8 cellular contexts compared by ENCODE assay signal in genomic region chr14:70027785-70028428, GRCh38.
DNase-seq lines count a peak whose midpoint lies in the region; ATAC-seq and TF ChIP-seq lines count a peak whose summit lies in the region.

No MANE protein-coding gene starts in this region.

- H3K27me3 Mint-ChIP-seq in activated CD8-positive, alpha-beta memory T cell treated with anti-CD3 and anti-CD28 coated beads, Interleukin-2, amount 10 ng/mL, durations not matched to agents 7 days and 5 days: no peaks in the 10 kb centered on the region
- H3K27me3 Mint-ChIP-seq in naive B cell: peaks cover 5 to 28% (median 9%) of the 10 kb centered on the region in 3 donors
- H3K27me3 Mint-ChIP-seq in stimulated activated memory B cell treated with anti-CD40 and anti-IgM and Interleukin-4, amounts not matched to agents 10 μg/mL and 1 μg/mL and 100 μg/mL, for 72 hours: peaks cover 22% of the 10 kb centered on the region

- H3K36me3 Mint-ChIP-seq in activated CD8-positive, alpha-beta memory T cell treated with anti-CD3 and anti-CD28 coated beads, Interleukin-2, amount 10 ng/mL, durations not matched to agents 7 days and 5 days: no peaks in the 10 kb centered on the region
- no peaks in the 10 kb centered on the region for H3K36me3 Mint-ChIP-seq in naive B cell
- H3K36me3 Mint-ChIP-seq in stimulated activated memory B cell treated with anti-CD40 and anti-IgM and Interleukin-4, amounts not matched to agents 10 μg/mL and 1 μg/mL and 100 μg/mL, for 72 hours: no peaks in the 10 kb centered on the region

- H3K27ac Mint-ChIP-seq in activated CD8-positive, alpha-beta memory T cell treated with anti-CD3 and anti-CD28 coated beads, Interleukin-2, amount 10 ng/mL, durations not matched to agents 7 days and 5 days: no peak overlapping the region
- H3K27ac Mint-ChIP-seq in naive B cell: no peak overlapping the region
- no peak overlapping the region for H3K27ac Mint-ChIP-seq in stimulated activated memory B cell treated with anti-CD40 and anti-IgM and Interleukin-4, amounts not matched to agents 10 μg/mL and 1 μg/mL and 100 μg/mL, for 72 hours

- H3K4me1 Mint-ChIP-seq in activated CD8-positive, alpha-beta memory T cell treated with anti-CD3 and anti-CD28 coated beads, Interleukin-2, amount 10 ng/mL, durations not matched to agents 7 days and 5 days: no peaks in the 10 kb centered on the region
- H3K4me1 Mint-ChIP-seq in naive B cell: peaks cover 0 to 3% (median 0%) of the 10 kb centered on the region in 3 donors
- no peaks in the 10 kb centered on the region for H3K4me1 Mint-ChIP-seq in stimulated activated memory B cell treated with anti-CD40 and anti-IgM and Interleukin-4, amounts not matched to agents 10 μg/mL and 1 μg/mL and 100 μg/mL, for 72 hours

- peak; percentile 81 for TF ChIP-seq CTCF in AG09319 (IDR thresholded peaks at IDR 0.05; ENCODE audit: low read depth, low read length)

- no peak overlapping the region for H3K4me3 Mint-ChIP-seq in activated CD8-positive, alpha-beta memory T cell treated with anti-CD3 and anti-CD28 coated beads, Interleukin-2, amount 10 ng/mL, durations not matched to agents 7 days and 5 days
- no peak overlapping the region for H3K4me3 Mint-ChIP-seq in naive B cell
- no peak overlapping the region for H3K4me3 Mint-ChIP-seq in stimulated activated memory B cell treated with anti-CD40 and anti-IgM and Interleukin-4, amounts not matched to agents 10 μg/mL and 1 μg/mL and 100 μg/mL, for 72 hours

- ATAC-seq in GM18517 (IDR thresholded peaks at IDR 0.05; ENCODE audit: unreplicated experiment): peak; percentile 64
- ATAC-seq in activated CD8-positive, alpha-beta memory T cell treated with anti-CD3 and anti-CD28 coated beads, Interleukin-2, amount 10 ng/mL, durations not matched to agents 7 days and 5 days: peak; percentile 80
- no peak for ATAC-seq in naive B cell (ENCODE audit: low read depth in 2 of 2)
- peak; percentile 52 for ATAC-seq in stimulated activated memory B cell treated with anti-CD40 and anti-IgM and Interleukin-4, amounts not matched to agents 10 μg/mL and 1 μg/mL and 100 μg/mL, for 72 hours
- no peak for ATAC-seq in GM19463 (IDR thresholded peaks at IDR 0.05; ENCODE audit: unreplicated experiment)

- H3K9me3 Mint-ChIP-seq in activated CD8-positive, alpha-beta memory T cell treated with anti-CD3 and anti-CD28 coated beads, Interleukin-2, amount 10 ng/mL, durations not matched to agents 7 days and 5 days (ENCODE audit: low read depth): no peaks in the 10 kb centered on the region
- H3K9me3 Mint-ChIP-seq in naive B cell: no peaks in the 10 kb centered on the region
- H3K9me3 Mint-ChIP-seq in stimulated activated memory B cell treated with anti-CD40 and anti-IgM and Interleukin-4, amounts not matched to agents 10 μg/mL and 1 μg/mL and 100 μg/mL, for 72 hours: no peaks in the 10 kb centered on the region

- CTCF ChIA-PET in activated CD8-positive, alpha-beta memory T cell treated with anti-CD3 and anti-CD28 coated beads, Interleukin-2, amount 10 ng/mL, durations not matched to agents 7 days and 5 days (lab: Charles Lee): interaction anchor here (0.5 to 3.1 kb wide), 36 partner anchors 9 to 1527 kb away, joined by 3 to 49 read pairs (median 4); partner anchors contain the start of gene CCDC177

- no peak for DNase-seq in AG09319 (ENCODE audit: extremely low read depth, low read depth)
- peak; percentile 69 for DNase-seq in NCI-H460 (ENCODE audit: extremely low read depth, low read depth)
- DNase-seq in activated CD8-positive, alpha-beta memory T cell treated with anti-CD3 and anti-CD28 coated beads, Interleukin-2, amount 10 ng/mL, durations not matched to agents 7 days and 5 days: peak; percentile 72
- DNase-seq in epidermal melanocyte (ENCODE audit: insufficient read length, low spot score): peak; percentile 68
- DNase-seq in naive B cell: peak; percentile 36

Comparison
In these comparisons a context has a peak if more than half of its experiments do, and no peak if none do; other contexts are left out.
1. ATAC-seq: peak in GM18517 (single experiment), activated CD8-positive, alpha-beta memory T cell treated with anti-CD3 and anti-CD28 coated beads, Interleukin-2, amount 10 ng/mL, durations not matched to agents 7 days and 5 days (single experiment) and stimulated activated memory B cell treated with anti-CD40 and anti-IgM and Interleukin-4, amounts not matched to agents 10 μg/mL and 1 μg/mL and 100 μg/mL, for 72 hours (single experiment); none in naive B cell (0 of 2) and GM19463 (single experiment).